1 cellular context compared by ENCODE assay signal in the genomic region with DNA sequence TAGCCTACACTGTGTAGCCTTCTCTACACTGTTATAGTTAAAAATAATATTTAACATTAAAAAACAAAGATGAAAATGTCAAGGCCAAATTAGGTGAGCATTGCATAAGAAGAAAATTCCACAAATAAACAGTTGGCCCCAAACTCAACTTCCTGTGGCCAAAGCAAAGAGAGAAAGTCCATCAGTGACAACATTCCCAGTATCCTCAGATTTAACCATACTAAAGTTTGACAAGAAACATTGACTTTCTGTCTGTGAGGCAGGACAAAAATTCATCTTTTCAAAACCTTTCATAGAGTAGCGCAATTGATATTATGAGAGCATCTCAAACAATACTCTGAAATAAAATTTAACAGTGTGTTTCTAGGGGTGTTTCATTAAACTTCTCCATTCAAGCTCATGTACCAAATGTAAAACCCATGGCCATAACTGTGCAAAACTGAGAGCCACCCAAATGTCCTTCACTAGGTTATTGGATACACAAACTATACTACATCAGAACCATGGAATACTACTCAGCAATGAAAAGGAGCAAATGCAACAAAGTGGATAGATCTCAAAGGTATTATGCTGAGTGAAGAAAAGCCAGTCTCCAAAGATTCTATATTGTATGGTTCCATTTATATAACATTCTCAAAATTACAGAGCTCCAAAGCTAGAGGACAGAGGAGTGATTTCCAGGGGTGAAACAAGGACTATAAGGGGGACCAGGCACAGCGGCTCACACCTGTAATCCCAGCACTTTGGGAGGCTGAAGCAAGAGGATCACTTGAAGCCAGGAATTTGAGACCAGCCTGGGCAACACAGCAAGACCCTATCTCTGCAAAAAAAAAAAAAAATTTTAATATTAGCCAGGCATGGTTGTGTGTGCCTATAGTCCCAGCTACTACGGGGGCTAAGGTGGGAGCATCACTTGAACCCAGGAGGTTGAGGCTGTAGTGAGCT.
TF ChIP-seq lines count a peak whose summit lies in the region.

No MANE protein-coding gene starts in this region.

TF ChIP-seq in HepG2, 621 proteins besides CTCF, POLR2A, EP300 and RAD21 (continued from another document and continues in another):
- TF ChIP-seq ZNF770 (CRISPR knock-in tag; IDR thresholded peaks at IDR 0.05) (peak; percentile 13; the same call in 1 of the 2 replicates), GABPA (IDR thresholded peaks at IDR 0.05; ENCODE audit: low read depth, low read length) (no peak), GABPA (CRISPR knock-in tag; IDR thresholded peaks at IDR 0.05; ENCODE audit: low read depth) (peak; percentile 85), SRF (IDR thresholded peaks at IDR 0.05; ENCODE audit: low read depth, low read length) (peak; percentile 59; the same call in 1 of the 2 replicates), MXD1 (CRISPR knock-in tag; IDR thresholded peaks at IDR 0.05) (no peak), ZNF615 (CRISPR knock-in tag; IDR thresholded peaks at IDR 0.05; ENCODE audit: borderline replicate concordance) (no peak), RFXANK (CRISPR knock-in tag; IDR thresholded peaks at IDR 0.05) (no peak), RXRA (CRISPR knock-in tag; IDR thresholded peaks at IDR 0.05) (no peak; the same call in 1 of the 2 replicates), SMAD1 (CRISPR knock-in tag; IDR thresholded peaks at IDR 0.05; ENCODE audit: borderline replicate concordance, low read depth) (no peak), ZNF691 (CRISPR knock-in tag; IDR thresholded peaks at IDR 0.05; ENCODE audit: borderline replicate concordance, low read depth) (0 out of 2 replicates have a peak, but pooled peaks have one; percentile 17), ZNF552 (CRISPR knock-in tag; IDR thresholded peaks at IDR 0.05; ENCODE audit: borderline replicate concordance) (no peak; the same call in 1 of the 2 replicates), HHEX (CRISPR knock-in tag; IDR thresholded peaks at IDR 0.05) (0 out of 2 replicates have a peak, but pooled peaks have one; percentile 45), HOXA5 (CRISPR knock-in tag; IDR thresholded peaks at IDR 0.05) (no peak; the same call in 1 of the 2 replicates), TSC22D2 (CRISPR knock-in tag; IDR thresholded peaks at IDR 0.05; ENCODE audit: borderline replicate concordance) (no peak), PRDM4 (CRISPR knock-in tag; IDR thresholded peaks at IDR 0.05; ENCODE audit: borderline replicate concordance) (no peak), ARNTL (CRISPR knock-in tag; IDR thresholded peaks at IDR 0.05) (peak; percentile 68; the same call in 1 of the 2 replicates), ISL2 (CRISPR knock-in tag; IDR thresholded peaks at IDR 0.05) (peak; percentile 90), KAT8 (CRISPR knock-in tag; IDR thresholded peaks at IDR 0.05) (peak; percentile 28; the same call in 1 of the 2 replicates), ZSCAN30 (CRISPR knock-in tag; IDR thresholded peaks at IDR 0.05) (no peak), NCOR1 (IDR thresholded peaks at IDR 0.05; ENCODE audit: borderline replicate concordance, low read length) (peak; percentile 79), RAD51 (IDR thresholded peaks at IDR 0.05; ENCODE audit: borderline replicate concordance) (no peak), ZNF703 (CRISPR knock-in tag; IDR thresholded peaks at IDR 0.05; ENCODE audit: borderline replicate concordance) (peak; percentile 47; the same call in 1 of the 2 replicates), ZNF317 (CRISPR knock-in tag; IDR thresholded peaks at IDR 0.05) (no peak), POLR2AphosphoS5 (IDR thresholded peaks at IDR 0.05; ENCODE audit: low read depth, low read length) (no peak; the same call in 1 of the 2 replicates), PCBP2 (optimal IDR thresholded peaks at IDR 0.05; ENCODE audit: low read depth, low read length, poor library complexity, severe bottlenecking) (no peak), GFI1 (CRISPR knock-in tag; IDR thresholded peaks at IDR 0.05; ENCODE audit: borderline replicate concordance) (peak; percentile 48; the same call in 1 of the 2 replicates), ZBTB26 (CRISPR knock-in tag; IDR thresholded peaks at IDR 0.05; ENCODE audit: borderline replicate concordance) (no peak), ASH2L (IDR thresholded peaks at IDR 0.05; ENCODE audit: insufficient read length, low read depth, low read length) (peak; percentile 71), ATF6 (CRISPR knock-in tag; conservative IDR thresholded peaks at IDR 0.05) (no peak), PATZ1 (CRISPR knock-in tag; IDR thresholded peaks at IDR 0.05) (peak; percentile 40; the same call in 1 of the 2 replicates), MED13 (CRISPR knock-in tag; IDR thresholded peaks at IDR 0.05) (no peak), FOXK2 (IDR thresholded peaks at IDR 0.05) (no peak), KAT2B (IDR thresholded peaks at IDR 0.05; ENCODE audit: borderline replicate concordance, low read depth, low read length) (no peak), ZNF816 (CRISPR knock-in tag; IDR thresholded peaks at IDR 0.05; ENCODE audit: borderline replicate concordance) (peak; percentile 93), ZNF205 (CRISPR knock-in tag; IDR thresholded peaks at IDR 0.05) (no peak), ZNF549 (CRISPR knock-in tag; IDR thresholded peaks at IDR 0.05) (no peak), ZNF678 (CRISPR knock-in tag; IDR thresholded peaks at IDR 0.05) (no peak), GLMP (CRISPR knock-in tag; IDR thresholded peaks at IDR 0.05; ENCODE audit: borderline replicate concordance) (no peak), SOX6 (IDR thresholded peaks at IDR 0.05) (no peak), SOX6 (CRISPR knock-in tag; IDR thresholded peaks at IDR 0.05) (peak; percentile 86)
- TF ChIP-seq, protein P1, sequence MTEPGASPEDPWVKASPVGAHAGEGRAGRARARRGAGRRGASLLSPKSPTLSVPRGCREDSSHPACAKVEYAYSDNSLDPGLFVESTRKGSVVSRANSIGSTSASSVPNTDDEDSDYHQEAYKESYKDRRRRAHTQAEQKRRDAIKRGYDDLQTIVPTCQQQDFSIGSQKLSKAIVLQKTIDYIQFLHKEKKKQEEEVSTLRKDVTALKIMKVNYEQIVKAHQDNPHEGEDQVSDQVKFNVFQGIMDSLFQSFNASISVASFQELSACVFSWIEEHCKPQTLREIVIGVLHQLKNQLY (CRISPR knock-in tag; IDR thresholded peaks at IDR 0.05) = peak; percentile 50; the same call in 1 of the 2 replicates
- TF ChIP-seq, protein P2, sequence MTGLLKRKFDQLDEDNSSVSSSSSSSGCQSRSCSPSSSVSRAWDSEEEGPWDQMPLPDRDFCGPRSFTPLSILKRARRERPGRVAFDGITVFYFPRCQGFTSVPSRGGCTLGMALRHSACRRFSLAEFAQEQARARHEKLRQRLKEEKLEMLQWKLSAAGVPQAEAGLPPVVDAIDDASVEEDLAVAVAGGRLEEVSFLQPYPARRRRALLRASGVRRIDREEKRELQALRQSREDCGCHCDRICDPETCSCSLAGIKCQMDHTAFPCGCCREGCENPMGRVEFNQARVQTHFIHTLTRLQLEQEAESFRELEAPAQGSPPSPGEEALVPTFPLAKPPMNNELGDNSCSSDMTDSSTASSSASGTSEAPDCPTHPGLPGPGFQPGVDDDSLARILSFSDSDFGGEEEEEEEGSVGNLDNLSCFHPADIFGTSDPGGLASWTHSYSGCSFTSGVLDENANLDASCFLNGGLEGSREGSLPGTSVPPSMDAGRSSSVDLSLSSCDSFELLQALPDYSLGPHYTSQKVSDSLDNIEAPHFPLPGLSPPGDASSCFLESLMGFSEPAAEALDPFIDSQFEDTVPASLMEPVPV (CRISPR knock-in tag; IDR thresholded peaks at IDR 0.05) = no peak
